ENCODE assay signal across 10 cellular contexts in genomic region chr9:88781500-88782391, GRCh38.
DNase-seq lines count a peak whose midpoint lies in the region; ATAC-seq, FAIRE-seq and TF ChIP-seq lines count a peak whose summit lies in the region.
"Had no signal": no experiment of that assay in that cellular context is flagged by ENCODE, and none has a peak within 500 bp of the region (broad histone marks: within the 10 kb centered on the region; RNA-seq: fewer than 3 reads in every experiment).

No MANE protein-coding gene starts in this region.

- H3K27ac ChIP-seq in astrocyte (ENCODE audit: low read depth, low read length) (peak overlapping the region; percentile 32), kidney (ENCODE audit: low read depth in 2 of 2, low read length in 2 of 2) (no peak overlapping the region)

- H3K4me3 ChIP-seq in astrocyte (ENCODE audit: insufficient read depth, low read depth, low read length) (no peak overlapping the region), kidney (ENCODE audit: low read length in 2 of 2) (no peak overlapping the region)

- no peaks in the 10 kb centered on the region for H3K9me3 ChIP-seq in astrocyte (ENCODE audit: insufficient read depth, low read depth, low read length)
- H3K9me3 ChIP-seq in kidney (ENCODE audit: control insufficient read depth in 1 of 2, low read length in 2 of 2), result no peaks in the 10 kb centered on the region

- H3K27me3 Mint-ChIP-seq in astrocyte (ENCODE audit: low read depth, unreplicated experiment), result peaks cover 2% of the 10 kb centered on the region

- H3K4me1 ChIP-seq in astrocyte (ENCODE audit: insufficient read depth, low read length) (peaks cover 46% of the 10 kb centered on the region), kidney (ENCODE audit: control insufficient read depth in 1 of 2, insufficient read depth in 1 of 2, low read depth in 1 of 2, low read length in 2 of 2) (peaks cover 0 to 3% of the 10 kb centered on the region in 2 donors)

- H3K27ac Mint-ChIP-seq in astrocyte (ENCODE audit: unreplicated experiment), result no peak overlapping the region
- no peak overlapping the region for H3K27ac Mint-ChIP-seq in activated naive CD4-positive, alpha-beta T cell treated with anti-CD3 and anti-CD28 coated beads, Interleukin-2, amount 50 U/mL, for 72 hours

- H2AFZ ChIP-seq in astrocyte (ENCODE audit: low read depth, low read length), result peak overlapping the region; percentile 3

- DNase-seq in activated CD8-positive, alpha-beta memory T cell treated with anti-CD3 and anti-CD28 coated beads for 24 hours, result peak; percentile 35
- no peak for DNase-seq in activated CD8-positive, alpha-beta memory T cell treated with anti-CD3 and anti-CD28 coated beads, Interleukin-2, amount 50 U/mL, for 4 hours
- DNase-seq in astrocyte (ENCODE audit: low read depth) (peak; percentile 69), kidney (peak; percentile 72), NCI-H2171 (lab: John Stamatoyannopoulos, UW) (no peak)
- no peak for DNase-seq in activated naive CD4-positive, alpha-beta T cell treated with anti-CD3 and anti-CD28 coated beads, Interleukin-2, amount 50 U/mL, for 72 hours (ENCODE audit: low spot score in 2 of 2)
- DNase-seq: NCI-H1092 had no signal

- no peaks in the 10 kb centered on the region for H3K79me2 ChIP-seq in astrocyte (ENCODE audit: insufficient read depth, low read length)

- H3K4me3 Mint-ChIP-seq in astrocyte (ENCODE audit: unreplicated experiment), result no peak overlapping the region

- no peak for FAIRE-seq in astrocyte (lab: Jason Lieb, UNC)
- no peak for FAIRE-seq in kidney (lab: Jason Lieb, UNC)
- FAIRE-seq: TTC549 had no signal

- no peaks in the 10 kb centered on the region for H3K36me3 ChIP-seq in astrocyte (ENCODE audit: insufficient read depth, low read length)
- no peaks in the 10 kb centered on the region for H3K36me3 ChIP-seq in kidney (ENCODE audit: control insufficient read depth in 1 of 2, insufficient read depth in 2 of 2, low read length in 2 of 2)

- ATAC-seq in GM18517 (IDR thresholded peaks at IDR 0.05; ENCODE audit: unreplicated experiment) (no peak), HG03457 (IDR thresholded peaks at IDR 0.05; ENCODE audit: unreplicated experiment) (no peak)
- ATAC-seq in activated naive CD4-positive, alpha-beta T cell treated with anti-CD3 and anti-CD28 coated beads, Interleukin-2, amount 50 U/mL, for 72 hours, result no peak

- TF ChIP-seq CTCF in astrocyte (IDR thresholded peaks at IDR 0.05; ENCODE audit: insufficient read depth, low read depth, low read length) (peak; percentile 49), kidney (IDR thresholded peaks at IDR 0.05; ENCODE audit: borderline replicate concordance, extremely low read depth, insufficient read depth) (peak; percentile 7)

- no peaks in the 10 kb centered on the region for H4K20me1 ChIP-seq in astrocyte (ENCODE audit: insufficient read depth, low read length)

- intact Hi-C loops in kidney (cut with DNase I), result no loop called here

- peaks cover 41% of the 10 kb centered on the region for H3K4me1 Mint-ChIP-seq in astrocyte (ENCODE audit: low read depth, unreplicated experiment)

- H3K9ac ChIP-seq in astrocyte (ENCODE audit: low read length) (no peak overlapping the region), kidney (ENCODE audit: low read length in 2 of 2) (no peak overlapping the region)

- H3K36me3 Mint-ChIP-seq in astrocyte (ENCODE audit: low read depth, unreplicated experiment), result no peaks in the 10 kb centered on the region
- H3K36me3 Mint-ChIP-seq in activated naive CD4-positive, alpha-beta T cell treated with anti-CD3 and anti-CD28 coated beads, Interleukin-2, amount 50 U/mL, for 72 hours, result no peaks in the 10 kb centered on the region

- H3K9me3 Mint-ChIP-seq in astrocyte (ENCODE audit: unreplicated experiment), result peaks cover 2% of the 10 kb centered on the region
- H3K9me3 Mint-ChIP-seq in activated naive CD4-positive, alpha-beta T cell treated with anti-CD3 and anti-CD28 coated beads, Interleukin-2, amount 50 U/mL, for 72 hours, result no peaks in the 10 kb centered on the region

- H3K4me2 ChIP-seq in astrocyte (ENCODE audit: low read length), result peak overlapping the region; percentile 48

- no peaks in the 10 kb centered on the region for H3K27me3 ChIP-seq in astrocyte (ENCODE audit: insufficient read depth, low read length)

Comparison
In these comparisons a context has a peak if more than half of its experiments do, and no peak if none do; other contexts are left out.
1. DNase-seq: peak in activated CD8-positive, alpha-beta memory T cell treated with anti-CD3 and anti-CD28 coated beads for 24 hours (single experiment), astrocyte (single experiment) and kidney (single experiment); none in activated CD8-positive, alpha-beta memory T cell treated with anti-CD3 and anti-CD28 coated beads, Interleukin-2, amount 50 U/mL, for 4 hours (single experiment), NCI-H2171 (single experiment) and activated naive CD4-positive, alpha-beta T cell treated with anti-CD3 and anti-CD28 coated beads, Interleukin-2, amount 50 U/mL, for 72 hours (0 of 2).